9 cellular contexts compared by ENCODE assay signal in the genomic region with DNA sequence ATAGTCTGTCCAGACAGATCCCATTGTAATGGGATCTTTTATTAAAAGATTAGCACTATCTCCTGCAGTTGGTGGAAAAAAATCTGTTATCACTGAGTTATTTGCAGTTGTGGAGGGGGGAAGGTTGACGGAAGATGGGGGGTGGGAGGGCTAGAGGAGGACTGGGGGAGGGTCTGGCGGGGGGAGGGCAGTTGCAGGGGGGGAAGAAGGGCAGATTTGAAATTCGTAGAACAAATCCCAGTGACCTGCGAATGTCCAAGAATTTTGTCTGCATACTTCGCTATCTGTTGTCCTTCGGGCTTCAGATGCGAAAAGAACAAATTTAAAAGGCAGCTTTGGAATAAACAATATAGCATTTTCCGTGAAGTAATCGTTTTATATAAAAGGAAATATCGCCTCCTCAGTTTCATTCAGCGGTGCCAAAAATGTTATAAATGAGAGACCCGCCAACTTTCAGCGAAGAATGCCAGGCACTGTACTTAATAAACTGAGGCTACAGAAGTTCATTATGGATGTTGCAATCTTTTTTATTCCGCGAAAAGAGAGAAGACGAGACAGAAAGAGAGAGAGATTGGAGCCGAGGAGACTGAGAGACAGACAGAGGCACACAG. TPM values are rescaled to one million over a fixed set of nuclear protein-coding genes. Genes with fewer than 3 reads are reported as not detected.
DNase-seq lines count a peak whose midpoint lies in the region.
"Had no signal": no experiment of that assay in that cellular context is flagged by ENCODE, and none has a peak within 500 bp of the region (broad histone marks: within the 10 kb centered on the region; RNA-seq: fewer than 3 reads in every experiment).

No MANE protein-coding gene starts in this region.

- peaks cover 70% of the 10 kb centered on the region for H3K27me3 Mint-ChIP-seq in activated CD4-positive, alpha-beta T cell treated with anti-CD3 and anti-CD28 coated beads, Interleukin-2, amount 10 ng/mL, durations not matched to agents 24 days and 14 days
- peaks cover 68% of the 10 kb centered on the region for H3K27me3 Mint-ChIP-seq in activated CD4-positive, alpha-beta memory T cell treated with anti-CD3 and anti-CD28 coated beads, Interleukin-2, amount 10 ng/mL, durations not matched to agents 7 days and 5 days

- H3K4me1 ChIP-seq in thymus (ENCODE audit: control insufficient read depth, insufficient read depth, low read length), result peaks cover 3% of the 10 kb centered on the region

- DNase-seq in activated CD4-positive, alpha-beta T cell treated with anti-CD3 and anti-CD28 coated beads, Interleukin-2, amount 10 ng/mL, durations not matched to agents 24 days and 14 days, result no peak
- DNase-seq in activated CD4-positive, alpha-beta T cell treated with anti-CD3 and anti-CD28 coated beads, Interleukin-2, amount 50 U/mL, for 1 hour, result no peak
- DNase-seq in activated CD4-positive, alpha-beta memory T cell treated with anti-CD3 and anti-CD28 coated beads, Interleukin-2, amount 10 ng/mL, durations not matched to agents 7 days and 5 days, result no peak
- peak; percentile 46 for DNase-seq in iPS-NIHi11 (ENCODE audit: low spot score)
- DNase-seq in C1 segment of cervical spinal cord (lab: John Stamatoyannopoulos, UW), result no peak
- no peak for DNase-seq in D341Med (ENCODE audit: low spot score)
- DNase-seq in dermis blood vessel endothelial cell, result no peak

- H3K36me3 ChIP-seq in thymus (ENCODE audit: control insufficient read depth, insufficient read depth), result no peaks in the 10 kb centered on the region

- no peak overlapping the region for H3K27ac ChIP-seq in thymus (ENCODE audit: low read depth)

- 2% methylated on average over 17 of the region's 17 CpGs for WGBS in thymus

- peak overlapping the region; percentile 6 for H3K27ac Mint-ChIP-seq in activated CD4-positive, alpha-beta T cell treated with anti-CD3 and anti-CD28 coated beads, Interleukin-2, amount 10 ng/mL, durations not matched to agents 24 days and 14 days
- H3K27ac Mint-ChIP-seq in activated CD4-positive, alpha-beta memory T cell treated with anti-CD3 and anti-CD28 coated beads, Interleukin-2, amount 10 ng/mL, durations not matched to agents 7 days and 5 days, result no peak overlapping the region

- peaks cover 37% of the 10 kb centered on the region for H3K27me3 ChIP-seq in thymus (ENCODE audit: control insufficient read depth, insufficient read depth)

- intact Hi-C loops in activated CD4-positive, alpha-beta T cell treated with anti-CD3 and anti-CD28 coated beads, Interleukin-2, amount 10 ng/mL, durations not matched to agents 24 days and 14 days (cut with micrococcal nuclease), result loop anchor here (5.0 to 10.0 kb wide), 2 partner anchors 534 to 753 kb away; no protein-coding TSS in a partner anchor

- CTCF ChIA-PET in activated CD4-positive, alpha-beta memory T cell treated with anti-CD3 and anti-CD28 coated beads, Interleukin-2, amount 10 ng/mL, durations not matched to agents 7 days and 5 days (lab: Charles Lee), result no interaction called here

- H3K4me3 Mint-ChIP-seq in activated CD4-positive, alpha-beta T cell treated with anti-CD3 and anti-CD28 coated beads, Interleukin-2, amount 10 ng/mL, durations not matched to agents 24 days and 14 days, result peak overlapping the region; percentile 84
- peak overlapping the region; percentile 74 for H3K4me3 Mint-ChIP-seq in activated CD4-positive, alpha-beta memory T cell treated with anti-CD3 and anti-CD28 coated beads, Interleukin-2, amount 10 ng/mL, durations not matched to agents 7 days and 5 days

- H3K9me3 Mint-ChIP-seq in activated CD4-positive, alpha-beta T cell treated with anti-CD3 and anti-CD28 coated beads, Interleukin-2, amount 10 ng/mL, durations not matched to agents 24 days and 14 days, result no peaks in the 10 kb centered on the region
- H3K9me3 Mint-ChIP-seq in activated CD4-positive, alpha-beta memory T cell treated with anti-CD3 and anti-CD28 coated beads, Interleukin-2, amount 10 ng/mL, durations not matched to agents 7 days and 5 days, result no peaks in the 10 kb centered on the region

- peaks cover 30% of the 10 kb centered on the region for H3K4me1 Mint-ChIP-seq in activated CD4-positive, alpha-beta T cell treated with anti-CD3 and anti-CD28 coated beads, Interleukin-2, amount 10 ng/mL, durations not matched to agents 24 days and 14 days
- peaks cover 37% of the 10 kb centered on the region for H3K4me1 Mint-ChIP-seq in activated CD4-positive, alpha-beta memory T cell treated with anti-CD3 and anti-CD28 coated beads, Interleukin-2, amount 10 ng/mL, durations not matched to agents 7 days and 5 days

- peak overlapping the region; percentile 52 for H3K4me3 ChIP-seq in thymus (ENCODE audit: low read length)

- POLR2A ChIA-PET in activated CD4-positive, alpha-beta memory T cell treated with anti-CD3 and anti-CD28 coated beads, Interleukin-2, amount 10 ng/mL, durations not matched to agents 7 days and 5 days (lab: Charles Lee), result no interaction called here

- H3K36me3 Mint-ChIP-seq in activated CD4-positive, alpha-beta T cell treated with anti-CD3 and anti-CD28 coated beads, Interleukin-2, amount 10 ng/mL, durations not matched to agents 24 days and 14 days (ENCODE audit: low read depth), result no peaks in the 10 kb centered on the region
- H3K36me3 Mint-ChIP-seq in activated CD4-positive, alpha-beta memory T cell treated with anti-CD3 and anti-CD28 coated beads, Interleukin-2, amount 10 ng/mL, durations not matched to agents 7 days and 5 days (ENCODE audit: low read depth), result no peaks in the 10 kb centered on the region

- H3K9me3 ChIP-seq in thymus (ENCODE audit: control insufficient read depth), result no peaks in the 10 kb centered on the region

RNA-seq across cellular contexts. Expression of a gene that starts 1.3 kb away (rescaled TPM):
- 0.33 and 0.75 TPM in 2 replicates for total RNA-seq in activated CD4-positive, alpha-beta T cell treated with anti-CD3 and anti-CD28 coated beads, Interleukin-2, amount 10 ng/mL, durations not matched to agents 24 days and 14 days
- total RNA-seq in activated CD4-positive, alpha-beta memory T cell treated with anti-CD3 and anti-CD28 coated beads, Interleukin-2, amount 10 ng/mL, durations not matched to agents 7 days and 5 days, result not detected
- polyA plus RNA-seq in thymus, result 7.2 TPM
- total RNA-seq in dermis blood vessel endothelial cell, result 15.0 and 45.0 TPM in 2 replicates
- total RNA-seq: activated CD8-positive, alpha-beta memory T cell treated with anti-CD3 and anti-CD28 coated beads for 36 hours had no signal
